In genomic region chr9:134698587-134699342, GRCh38 we compare ENCODE assay signal across 8 cellular contexts. TPM values are rescaled to one million over a fixed set of nuclear protein-coding genes. Genes with fewer than 3 reads are reported as not detected.
DNase-seq lines count a peak whose midpoint lies in the region; ATAC-seq and TF ChIP-seq lines count a peak whose summit lies in the region.

No MANE protein-coding gene starts in this region.

- H3K36me3 Mint-ChIP-seq in neural crest cell (ENCODE audit: low read depth), result no peaks in the 10 kb centered on the region

- peaks cover 3% of the 10 kb centered on the region for H3K36me3 ChIP-seq in A673 (ENCODE audit: insufficient read depth, low read length, poor library complexity, severe bottlenecking)

- no peaks in the 10 kb centered on the region for H3K27me3 ChIP-seq in A673 (replicated peaks; ENCODE audit: insufficient read depth, low read depth, low read length, poor library complexity)

- intact Hi-C loops in A673 (cut with micrococcal nuclease; ENCODE audit: unreplicated experiment), result loop anchor here (5.0 to 10.0 kb wide), 2 partner anchors 39 to 716 kb away; no protein-coding TSS in a partner anchor

- DNase-seq in A673 (ENCODE audit: low spot score), result peak; percentile 50
- DNase-seq in NCI-H524 (lab: John Stamatoyannopoulos, UW), result peak; percentile 39 to 79
- peak; percentile 11 for DNase-seq in activated T-cell treated with anti-CD3 and anti-CD28 coated beads for 1 hour (ENCODE audit: low read depth)
- DNase-seq in fibroblast of the conjunctiva (ENCODE audit: low read depth), result peak; percentile 30
- DNase-seq in neural crest cell (ENCODE audit: low read depth, low spot score), result peak; percentile 83
- peak; percentile 75 for DNase-seq in ureter (ENCODE audit: low spot score)

- CTCF ChIA-PET in A673 (lab: Charles Lee), result interaction anchor here (0.6 to 1.0 kb wide), 2 partner anchors 40 to 202 kb away, joined by 3 read pairs; no protein-coding TSS in a partner anchor

- no peaks in the 10 kb centered on the region for H3K9me3 Mint-ChIP-seq in neural crest cell

- peak overlapping the region; percentile 25 for H3K27ac ChIP-seq in A673 (ENCODE audit: low read depth, low read length, poor library complexity, severe bottlenecking)

- TF ChIP-seq CTCF in A673 (conservative IDR thresholded peaks at IDR 0.05; ENCODE audit: low read depth, low read length), result peak; percentile 91
- peak; percentile 48 for TF ChIP-seq CTCF in GM12874 (IDR thresholded peaks at IDR 0.05; ENCODE audit: insufficient read depth, low read depth, low read length)
- peak; percentile 89 for TF ChIP-seq CTCF in neural crest cell (conservative IDR thresholded peaks at IDR 0.05)

- H3K4me3 Mint-ChIP-seq in neural crest cell, result no peak overlapping the region

- POLR2A ChIA-PET in A673 (lab: Charles Lee; ENCODE audit: low non-redundant PET), result no interaction called here

- no peaks in the 10 kb centered on the region for H3K4me1 ChIP-seq in A673 (ENCODE audit: insufficient read depth, low read length, poor library complexity, severe bottlenecking)

- peaks cover 6% of the 10 kb centered on the region for H3K4me1 Mint-ChIP-seq in neural crest cell

- no TSS peak for BruUV-seq in A673 (replicated peaks; lab: Mats Ljungman, UMichigan)

- H3K4me3 ChIP-seq in A673 (ENCODE audit: low read depth, low read length, poor library complexity, severe bottlenecking), result no peak overlapping the region

- peaks cover 16% of the 10 kb centered on the region for H3K27me3 Mint-ChIP-seq in neural crest cell (ENCODE audit: low read depth)

- no peak for ATAC-seq in HG02981 (IDR thresholded peaks at IDR 0.05; ENCODE audit: unreplicated experiment)

- H3K27ac Mint-ChIP-seq in neural crest cell (ENCODE audit: unreplicated experiment), result no peak overlapping the region

- no peaks in the 10 kb centered on the region for H3K9me3 ChIP-seq in A673 (ENCODE audit: low read depth, low read length, poor library complexity, severe bottlenecking)

RNA-seq across cellular contexts. Expression of gene COL5A1, which starts 57.2 kb away (rescaled TPM):
- total RNA-seq in A673 (2021), result 33.6 and 37.6 TPM in 2 replicates
- total RNA-seq in neural crest cell, result 18.6 and 19.4 TPM in 2 replicates
- 64.7 TPM for total RNA-seq in ureter

Comparison
In these comparisons a context has a peak if more than half of its experiments do, and no peak if none do; other contexts are left out.
1. DNase-seq: peak in every context shown above with its lines; median percentile 83 in neural crest cell; 75 in ureter; 59 in NCI-H524; 50 in A673; 30 in fibroblast of the conjunctiva; 11 in activated T-cell treated with anti-CD3 and anti-CD28 coated beads for 1 hour.